Comparison of ENCODE assay signal across 15 cellular contexts in genomic region chr10:11886138-11886474, GRCh38.
DNase-seq lines count a peak whose midpoint lies in the region; ATAC-seq and TF ChIP-seq lines count a peak whose summit lies in the region.
"Had no signal": no experiment of that assay in that cellular context is flagged by ENCODE, and none has a peak within 500 bp of the region (broad histone marks: within the 10 kb centered on the region; RNA-seq: fewer than 3 reads in every experiment).

No MANE protein-coding gene starts in this region.

- H3K9me3 ChIP-seq in heart left ventricle (no peaks in the 10 kb centered on the region), right atrium auricular region (no peaks in the 10 kb centered on the region), thyroid gland (no peaks in the 10 kb centered on the region), transverse colon (no peaks in the 10 kb centered on the region)

- H3K36me3 ChIP-seq in heart left ventricle: no peaks in the 10 kb centered on the region
- no peaks in the 10 kb centered on the region for H3K36me3 ChIP-seq in right atrium auricular region
- H3K36me3 ChIP-seq in thyroid gland: no peaks in the 10 kb centered on the region
- no peaks in the 10 kb centered on the region for H3K36me3 ChIP-seq in transverse colon

- 55 to 62% (median 58%) methylated on average over 6 of the region's 6 CpGs for WGBS in heart left ventricle, 4 donors
- WGBS in thyroid gland, 2 donors: 45 to 76% methylated on average over 6 of the region's 6 CpGs
- WGBS in transverse colon (ENCODE audit: low coverage in 1 of 2), 2 donors: 67 to 88% methylated on average over 1 to 6 of the region's 6 CpGs

- H3K27me3 ChIP-seq in heart left ventricle: no peaks in the 10 kb centered on the region
- H3K27me3 ChIP-seq in right atrium auricular region: no peaks in the 10 kb centered on the region
- H3K27me3 ChIP-seq in thyroid gland: no peaks in the 10 kb centered on the region
- H3K27me3 ChIP-seq in transverse colon: no peaks in the 10 kb centered on the region

- intact Hi-C loops in heart left ventricle (cut with DNase I) (no loop called here), thyroid gland (cut with DNase I) (no loop called here), transverse colon (cut with DNase I; ENCODE audit: low total_unique reads) (no loop called here)

- TF ChIP-seq CTCF in heart left ventricle (IDR thresholded peaks at IDR 0.05) (no peak), right atrium auricular region (IDR thresholded peaks at IDR 0.05) (no peak), thyroid gland (IDR thresholded peaks at IDR 0.05) (no peak), transverse colon (IDR thresholded peaks at IDR 0.05) (no peak)

- in situ Hi-C loops in transverse colon (cut with MboI; ENCODE audit: low pct_ligation_motif_present in 1 of 4, low pct_unique_long_range_greater_than_20kb in 1 of 4, low sequenced_read_pairs in 3 of 4): no loop called here

- ATAC-seq in heart left ventricle: peak in 3 of 4 donors; percentile 75 to 77 (median 75)
- peak; percentile 87 for ATAC-seq in left lobe of liver
- no peak for ATAC-seq in GM19455 (IDR thresholded peaks at IDR 0.05; ENCODE audit: unreplicated experiment)
- ATAC-seq: GM23338 had no signal

- no peak overlapping the region for H3K4me3 ChIP-seq in heart left ventricle
- H3K4me3 ChIP-seq in right atrium auricular region: no peak overlapping the region
- no peak overlapping the region for H3K4me3 ChIP-seq in thyroid gland (replicated peaks in 1 of 3)
- H3K4me3 ChIP-seq in transverse colon: no peak overlapping the region
- H3K4me3 ChIP-seq: GM23338, SK-N-MC had no signal

- peaks cover 0 to 2% (median 0%) of the 10 kb centered on the region in 12 donors for H3K4me1 ChIP-seq in heart left ventricle
- peaks cover 0 to 8% of the 10 kb centered on the region in 2 donors for H3K4me1 ChIP-seq in right atrium auricular region
- peaks cover 18 to 34% of the 10 kb centered on the region in 2 donors for H3K4me1 ChIP-seq in thyroid gland
- no peaks in the 10 kb centered on the region for H3K4me1 ChIP-seq in transverse colon

- H3K27ac ChIP-seq in heart left ventricle: no peak overlapping the region
- H3K27ac ChIP-seq in right atrium auricular region: no peak overlapping the region
- H3K27ac ChIP-seq in thyroid gland: peak overlapping the region; percentile 35 to 61 (median 39)
- no peak overlapping the region for H3K27ac ChIP-seq in transverse colon
- H3K27ac ChIP-seq: SK-N-MC had no signal

- TF ChIP-seq POLR2A in heart left ventricle (IDR thresholded peaks at IDR 0.05) (no peak), thyroid gland (IDR thresholded peaks at IDR 0.05) (no peak), transverse colon (IDR thresholded peaks at IDR 0.05) (no peak)

- DNase-seq in heart left ventricle (peak in 2 of 5 donors; percentile 47 to 48), right atrium auricular region (ENCODE audit: low spot score) (no peak), cerebellar cortex (ENCODE audit: low spot score) (peak; percentile 78), left lobe of liver (ENCODE audit: low spot score) (no peak), thyroid gland (peak; percentile 27 to 50), NCI-H524 (lab: John Stamatoyannopoulos, UW) (no peak), transverse colon (no peak)
- DNase-seq: CD4-positive, CD25-positive, alpha-beta regulatory T cell; DMS53; KBM-7; NCI-H1417 treated with DMSO at 0.1 percent for 48 hours; NCI-H1930 had no signal

- TF ChIP-seq EP300 in transverse colon (IDR thresholded peaks at IDR 0.05; ENCODE audit: low read depth): no peak

Comparison
In these comparisons a context has a peak if more than half of its experiments do, and no peak if none do; other contexts are left out.
1. DNase-seq: peak in cerebellar cortex (single experiment) and thyroid gland (2 of 2); none in right atrium auricular region (single experiment), left lobe of liver (single experiment), NCI-H524 (0 of 2) and transverse colon (single experiment).
2. H3K27ac ChIP-seq: peak in thyroid gland (3 of 3); none in heart left ventricle (0 of 12), right atrium auricular region (0 of 2) and transverse colon (0 of 4).